In the genomic region with DNA sequence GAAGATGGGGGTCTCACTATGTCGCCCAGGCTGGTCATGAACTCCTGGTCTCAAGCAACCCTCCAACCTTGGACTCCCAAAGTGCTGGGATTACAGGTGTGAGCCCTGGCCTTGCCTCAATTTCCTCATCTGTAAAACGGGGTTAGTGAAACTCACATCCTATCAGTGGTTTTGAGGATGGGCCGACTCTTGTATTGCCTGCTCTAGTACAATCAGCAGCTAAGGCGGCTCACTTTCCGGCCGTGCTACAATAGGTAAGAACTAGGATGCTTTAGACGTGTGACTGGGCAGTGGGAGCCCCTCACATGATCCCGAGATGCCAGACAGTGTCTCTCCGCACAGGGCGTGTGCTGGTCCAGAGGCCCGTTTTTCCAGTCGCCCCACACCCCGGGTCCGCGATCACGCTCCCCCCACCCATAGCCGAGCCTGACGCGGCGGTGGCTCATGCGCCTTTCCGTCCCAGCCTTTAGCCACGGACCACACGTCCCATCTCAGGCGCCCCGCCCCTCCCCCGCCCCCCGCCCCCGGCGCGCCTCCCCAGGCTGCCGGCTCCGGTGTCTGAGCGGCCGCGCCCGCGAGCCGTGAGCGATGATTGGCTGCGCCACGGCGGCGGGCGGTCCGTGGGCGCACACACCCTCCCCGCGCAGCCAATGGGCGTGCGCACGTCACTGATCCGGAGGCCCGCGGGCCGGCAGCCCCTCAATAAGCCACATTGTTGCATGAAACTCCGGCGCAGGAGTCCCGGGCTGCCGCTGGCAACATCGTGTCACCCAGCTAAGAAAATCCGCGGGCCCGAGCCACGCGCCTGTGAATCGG, we compare ENCODE assay signal across 8 cellular contexts. TPM values are rescaled to one million over a fixed set of nuclear protein-coding genes. Genes with fewer than 3 reads are reported as not detected.
A peak's percentile ranks its signal among the peaks of the same experiment; 100 is the strongest.
DNase-seq lines count a peak whose midpoint lies in the region; ATAC-seq and TF ChIP-seq lines count a peak whose summit lies in the region.

A gene (plus strand): TSS at position 710 of the 816 bp plus-strand sequence. CDS start 454 bp downstream, outside the sequence.

- peak within 1 kb of the TSS; percentile 38 to 85 (median 67) for H3K4me3 ChIP-seq in dorsolateral prefrontal cortex
- peak within 1 kb of the TSS; percentile 83 for H3K4me3 ChIP-seq in lower lobe of right lung

- intact Hi-C loops in dorsolateral prefrontal cortex (cut with DNase I) (no loop called here), lower lobe of right lung (cut with DNase I) (no loop called here)

- H3K4me1 ChIP-seq in lower lobe of right lung: peaks cover 34% of the 10 kb centered on the region

- TF ChIP-seq CTCF in dorsolateral prefrontal cortex (IDR thresholded peaks at IDR 0.05 in 54 of 56, conservative IDR thresholded peaks at IDR 0.05 in 2 of 56; ENCODE audit: low read depth in 1 of 56, partially characterized antibody in 56 of 56) (no peak), lower lobe of right lung (IDR thresholded peaks at IDR 0.05) (no peak)

- no peaks in the 10 kb centered on the region for H3K36me3 ChIP-seq in lower lobe of right lung

- ATAC-seq in GM18909 (IDR thresholded peaks at IDR 0.05; ENCODE audit: poor library complexity, unreplicated experiment) (peak; percentile 85), HG03139 (IDR thresholded peaks at IDR 0.05; ENCODE audit: unreplicated experiment) (peak; percentile 79), lower lobe of right lung (peak; percentile 94 to 96)

- H3K27ac ChIP-seq in dorsolateral prefrontal cortex (peak within 1 kb of the TSS in 34 of 59 donors; percentile 13 to 75 (median 38)), lower lobe of right lung (peak within 1 kb of the TSS; percentile 87)

- H3K9me3 ChIP-seq in lower lobe of right lung: no peaks in the 10 kb centered on the region

- peak; percentile 79 to 83 for DNase-seq in AML-193 (lab: John Stamatoyannopoulos, UW)
- DNase-seq in NCI-H526 treated with DMSO at 0.1 percent for 48 hours (lab: John Stamatoyannopoulos, UW): peak; percentile 50
- DNase-seq in activated CD4-positive, alpha-beta T cell treated with anti-CD3 and anti-CD28 coated beads, Interleukin-2, amount 50 U/mL, for 4 hours: peak; percentile 70 to 80
- peak; percentile 14 to 83 (median 68) for DNase-seq in dorsolateral prefrontal cortex
- peak; percentile 93 for DNase-seq in lower lobe of right lung
- peak; percentile 63 to 75 (median 66) for DNase-seq in stimulated activated CD4-positive, alpha-beta T cell treated with anti-CD3 and anti-CD28 coated beads, TNF-alpha, amount 100 ng/mL, for 4 hours (ENCODE audit: low read depth in 3 of 3)

- peaks cover 0 to 46% (median 19%) of the 10 kb centered on the region in 45 donors for H3K27me3 ChIP-seq in dorsolateral prefrontal cortex
- no peaks in the 10 kb centered on the region for H3K27me3 ChIP-seq in lower lobe of right lung (ENCODE audit: low read depth)

RNA-seq across cellular contexts. Expression of the gene that starts here (rescaled TPM):
- total RNA-seq in dorsolateral prefrontal cortex: 10 to 100 TPM in 18 of 120 experiments, 1 to 10 TPM in 102; 1.2 to 37.2 (median 5.9) TPM
- 86.7 TPM for total RNA-seq in lower lobe of right lung

Comparison
In these comparisons a context has a peak if more than half of its experiments do, and no peak if none do; other contexts are left out.
1. Peak in every context shown above with its lines: DNase-seq, ATAC-seq, H3K4me3 ChIP-seq and H3K27ac ChIP-seq.